17 cellular contexts compared by ENCODE assay signal in genomic region chrX:17266171-17266570, GRCh38.
A peak's percentile ranks its signal among the peaks of the same experiment; 100 is the strongest.
DNase-seq lines count a peak whose midpoint lies in the region; ATAC-seq, FAIRE-seq and TF ChIP-seq lines count a peak whose summit lies in the region.
"Had no signal": no experiment of that assay in that cellular context is flagged by ENCODE, and none has a peak within 500 bp of the region (broad histone marks: within the 10 kb centered on the region; RNA-seq: fewer than 3 reads in every experiment).

No MANE protein-coding gene starts in this region.

- no peak overlapping the region for H3K4me3 ChIP-seq in fibroblast of villous mesenchyme (ENCODE audit: low read depth, low read length)
- H3K4me3 ChIP-seq: GM23338 had no signal

- no peak for TF ChIP-seq CTCF in fibroblast of villous mesenchyme (IDR thresholded peaks at IDR 0.05; ENCODE audit: insufficient read depth, low read depth, low read length)

- FAIRE-seq in colon (lab: Jason Lieb, UNC), result peak; percentile 31
- FAIRE-seq: A204.1, G401.6, GM12891 had no signal

- intact Hi-C loops in cardiac septum (cut with DNase I), result no loop called here

- ATAC-seq in stimulated activated naive CD8-positive, alpha-beta T cell treated with anti-CD3 and anti-CD28 coated beads, Interleukin-15, Interleukin-2, amounts not matched to agents 100 U/mL and 50 U/mL, for 24 hours, result no peak
- no peak for ATAC-seq in GM18520 (IDR thresholded peaks at IDR 0.05; ENCODE audit: unreplicated experiment)
- no peak for ATAC-seq in activated naive CD4-positive, alpha-beta T cell treated with anti-CD3 and anti-CD28 coated beads, Interleukin-2, amount 50 U/mL, for 72 hours
- ATAC-seq: GM23338 had no signal

- peaks cover 0 to 6% of the 10 kb centered on the region in 2 donors for H3K9me3 Mint-ChIP-seq in activated naive CD4-positive, alpha-beta T cell treated with anti-CD3 and anti-CD28 coated beads, Interleukin-2, amount 50 U/mL, for 72 hours

- peaks cover 0 to 4% of the 10 kb centered on the region in 2 donors for H3K36me3 Mint-ChIP-seq in activated naive CD4-positive, alpha-beta T cell treated with anti-CD3 and anti-CD28 coated beads, Interleukin-2, amount 50 U/mL, for 72 hours
- H3K36me3 Mint-ChIP-seq: CD4-positive, alpha-beta memory T cell had no signal

- no peak overlapping the region for H3K27ac Mint-ChIP-seq in activated naive CD4-positive, alpha-beta T cell treated with anti-CD3 and anti-CD28 coated beads, Interleukin-2, amount 50 U/mL, for 72 hours
- H3K27ac Mint-ChIP-seq: CD4-positive, alpha-beta memory T cell; GM23338 had no signal

- DNase-seq in M059J (ENCODE audit: low read depth) (peak; percentile 33), fibroblast of villous mesenchyme (ENCODE audit: low read depth) (peak; percentile 38), cardiac septum (ENCODE audit: low spot score) (no peak)
- no peak for DNase-seq in stimulated activated naive CD8-positive, alpha-beta T cell treated with anti-CD3 and anti-CD28 coated beads, Interleukin-15, Interleukin-2, amounts not matched to agents 100 U/mL and 50 U/mL, for 24 hours
- DNase-seq in activated naive CD4-positive, alpha-beta T cell treated with anti-CD3 and anti-CD28 coated beads, Interleukin-2, amount 50 U/mL, for 72 hours (ENCODE audit: low spot score in 2 of 2), result no peak
- DNase-seq: BE2C; CD4-positive, alpha-beta memory T cell; DMS79; EL; H7; IMR-90 had no signal

Comparison
In these comparisons a context has a peak if more than half of its experiments do, and no peak if none do; other contexts are left out.
1. DNase-seq: peak in M059J (single experiment) and fibroblast of villous mesenchyme (single experiment); none in stimulated activated naive CD8-positive, alpha-beta T cell treated with anti-CD3 and anti-CD28 coated beads, Interleukin-15, Interleukin-2, amounts not matched to agents 100 U/mL and 50 U/mL, for 24 hours (single experiment), cardiac septum (single experiment) and activated naive CD4-positive, alpha-beta T cell treated with anti-CD3 and anti-CD28 coated beads, Interleukin-2, amount 50 U/mL, for 72 hours (0 of 2).